ENCODE assay signal across 21 cellular contexts in genomic region chr1:209620484-209620879, GRCh38. TPM values are rescaled to one million over a fixed set of nuclear protein-coding genes. Genes with fewer than 3 reads are reported as not detected.
DNase-seq lines count a peak whose midpoint lies in the region; ATAC-seq, FAIRE-seq and TF ChIP-seq lines count a peak whose summit lies in the region.
"Had no signal": no experiment of that assay in that cellular context is flagged by ENCODE, and none has a peak within 500 bp of the region (broad histone marks: within the 10 kb centered on the region; RNA-seq: fewer than 3 reads in every experiment).

No MANE protein-coding gene starts in this region.

- TF ChIP-seq EP300 in SK-N-SH (IDR thresholded peaks at IDR 0.05; ENCODE audit: borderline replicate concordance in 1 of 2, low read depth in 1 of 2, low read length in 1 of 2): no peak

- peak overlapping the region; percentile 64 to 76 for H3K27ac ChIP-seq in right atrium auricular region
- peak overlapping the region in 5 of 10 donors; percentile 60 to 74 (median 66) for H3K27ac ChIP-seq in heart right ventricle
- H3K27ac ChIP-seq in aorta (ENCODE audit: low read depth in 1 of 2, low read length in 2 of 2): no peak overlapping the region
- no peak overlapping the region for H3K27ac ChIP-seq in SK-N-SH (ENCODE audit: low read depth in 2 of 2, low read length in 1 of 2)
- H3K27ac ChIP-seq: lower lobe of right lung, upper lobe of left lung had no signal

- CTCF ChIA-PET in SK-N-SH (lab: Yijun Ruan, JAX): interaction anchor here (0.7 to 6.9 kb wide), 7 partner anchors 8 to 56 kb away, joined by 3 to 43 read pairs (median 5); no protein-coding TSS in a partner anchor

- DNase-seq in right atrium auricular region (ENCODE audit: low spot score) (no peak), heart right ventricle (no peak), bronchial epithelial cell (ENCODE audit: low read depth) (peak; percentile 71), left colon (no peak), aorta (no peak), NCI-H146 (lab: John Stamatoyannopoulos, UW) (no peak), HAP-1 (ENCODE audit: low spot score in 2 of 2) (no peak), SK-N-SH (no peak)
- DNase-seq: ACHN; activated CD4-positive, alpha-beta memory T cell treated with anti-CD3 and anti-CD28 coated beads for 36 hours; activated T-cell treated with anti-CD3 and anti-CD28 coated beads, Interleukin-2, amount 50 U/mL, for 4 hours; CD8-positive, alpha-beta T cell; effector memory CD4-positive, alpha-beta T cell; H7; lower lobe of right lung; naive thymus-derived CD8-positive, alpha-beta T cell; stimulated activated naive B cell treated with anti-CD40 and anti-IgM and Interleukin-4, amounts not matched to agents 10 μg/mL and 1 μg/mL and 100 μg/mL, for 72 hours; upper lobe of left lung had no signal

- H3K79me2 ChIP-seq in SK-N-SH (ENCODE audit: insufficient read depth): no peaks in the 10 kb centered on the region

- H3K4me1 ChIP-seq in right atrium auricular region (peaks cover 0 to 52% of the 10 kb centered on the region in 2 donors), heart right ventricle (peaks cover 11 to 71% (median 43%) of the 10 kb centered on the region in 9 donors), aorta (ENCODE audit: control insufficient read depth in 1 of 2, insufficient read depth in 2 of 2, low read length in 2 of 2) (no peaks in the 10 kb centered on the region), HAP-1 (no peaks in the 10 kb centered on the region), SK-N-SH (ENCODE audit: control insufficient read depth in 1 of 2, insufficient read depth in 2 of 2, low read depth in 1 of 2, low read length in 1 of 2) (peaks cover 16 to 31% of the 10 kb centered on the region in 2 experiments; a peak in 3 of 4 replicates)

- no peaks in the 10 kb centered on the region for H3K9me2 ChIP-seq in SK-N-SH

- intact Hi-C loops in heart right ventricle (cut with DNase I) (loop anchor here in 4 of 10 donors (5.0 to 10.0 kb wide), 3 partner anchors 64 to 124 kb away; no protein-coding TSS in a partner anchor), left colon (cut with DNase I, micrococcal nuclease) (no loop called here), aorta (cut with DNase I) (no loop called here)

- H4K20me1 ChIP-seq in SK-N-SH (ENCODE audit: insufficient read depth): no peaks in the 10 kb centered on the region

- no peak for TF ChIP-seq CTCF in right atrium auricular region (IDR thresholded peaks at IDR 0.05)
- no peak for TF ChIP-seq CTCF in heart right ventricle (IDR thresholded peaks at IDR 0.05)
- TF ChIP-seq CTCF in bronchial epithelial cell (IDR thresholded peaks at IDR 0.05; ENCODE audit: insufficient read depth, low read length, severe bottlenecking): no peak
- no peak for TF ChIP-seq CTCF in SK-N-SH (IDR thresholded peaks at IDR 0.05)

- no peak for TF ChIP-seq RAD21 in SK-N-SH (IDR thresholded peaks at IDR 0.05; ENCODE audit: low read length)

- H3K9me3 ChIP-seq in right atrium auricular region (no peaks in the 10 kb centered on the region), heart right ventricle (no peaks in the 10 kb centered on the region), aorta (ENCODE audit: control insufficient read depth, low read length) (no peaks in the 10 kb centered on the region), HAP-1 (no peaks in the 10 kb centered on the region), SK-N-SH (no peaks in the 10 kb centered on the region)
- H3K9me3 ChIP-seq: lower lobe of right lung, upper lobe of left lung had no signal

- H3K36me3 ChIP-seq in right atrium auricular region: no peaks in the 10 kb centered on the region
- no peaks in the 10 kb centered on the region for H3K36me3 ChIP-seq in heart right ventricle
- H3K36me3 ChIP-seq in bronchial epithelial cell (ENCODE audit: control insufficient read depth, insufficient read depth, low read length): peaks cover 77% of the 10 kb centered on the region
- H3K36me3 ChIP-seq in aorta (ENCODE audit: control insufficient read depth in 1 of 2, insufficient read depth in 2 of 2, low read length in 1 of 2): no peaks in the 10 kb centered on the region
- H3K36me3 ChIP-seq in HAP-1 (replicated peaks): no peaks in the 10 kb centered on the region
- peaks cover 0 to 12% of the 10 kb centered on the region in 2 experiments for H3K36me3 ChIP-seq in SK-N-SH (replicated peaks in 1 of 2; ENCODE audit: control insufficient read depth in 1 of 2, insufficient read depth in 2 of 2, low read length in 1 of 2)

- WGBS in heart right ventricle, 2 donors: 92 to 96% methylated on average over 4 of the region's 4 CpGs
- 96% methylated on average over 4 of the region's 4 CpGs for WGBS in aorta, 2 donors
- 83% methylated on average over 4 of the region's 4 CpGs for whole genome bisulfite sequencing in SK-N-SH (ENCODE audit: low lambda C conversion rate)

- ATAC-seq in heart right ventricle (no peak), left colon (peak; percentile 16), aorta (ENCODE audit: low FRiP score) (no peak)
- ATAC-seq: activated T-cell treated with anti-CD3 and anti-CD28 coated beads, Interleukin-2, amount 50 U/mL, for 4 hours; CD8-positive, alpha-beta T cell; naive thymus-derived CD8-positive, alpha-beta T cell; stimulated activated naive B cell treated with anti-CD40 and anti-IgM and Interleukin-4, amounts not matched to agents 10 μg/mL and 1 μg/mL and 100 μg/mL, for 72 hours had no signal

- no peak overlapping the region for H2AFZ ChIP-seq in SK-N-SH (ENCODE audit: low read depth)

- H3K4me2 ChIP-seq in SK-N-SH: no peak overlapping the region

- FAIRE-seq in bronchial epithelial cell (lab: Jason Lieb, UNC): no peak
- FAIRE-seq: frontal cortex had no signal

- H3K4me3 ChIP-seq in right atrium auricular region: no peak overlapping the region
- no peak overlapping the region for H3K4me3 ChIP-seq in heart right ventricle
- H3K4me3 ChIP-seq in bronchial epithelial cell (ENCODE audit: low read depth, low read length): no peak overlapping the region
- H3K4me3 ChIP-seq in aorta (ENCODE audit: low read length in 2 of 2): no peak overlapping the region
- H3K4me3 ChIP-seq in HAP-1: no peak overlapping the region
- H3K4me3 ChIP-seq in SK-N-SH (ENCODE audit: low read depth in 2 of 2, low read length in 1 of 2): no peak overlapping the region
- H3K4me3 ChIP-seq: lower lobe of right lung, upper lobe of left lung had no signal

- POLR2A ChIA-PET in SK-N-SH (lab: Yijun Ruan, JAX): no interaction called here

- H3F3A ChIP-seq in SK-N-SH (replicated peaks; ENCODE audit: insufficient read depth): no peaks in the 10 kb centered on the region

- no peaks in the 10 kb centered on the region for H3K27me3 ChIP-seq in right atrium auricular region
- no peaks in the 10 kb centered on the region for H3K27me3 ChIP-seq in heart right ventricle
- H3K27me3 ChIP-seq in bronchial epithelial cell (ENCODE audit: control insufficient read depth, insufficient read depth, low read length): no peaks in the 10 kb centered on the region
- no peaks in the 10 kb centered on the region for H3K27me3 ChIP-seq in aorta (ENCODE audit: control insufficient read depth in 1 of 2, insufficient read depth in 2 of 2, low read length in 1 of 2)
- peaks cover 3% of the 10 kb centered on the region for H3K27me3 ChIP-seq in HAP-1 (ENCODE audit: low read depth)
- no peaks in the 10 kb centered on the region for H3K27me3 ChIP-seq in SK-N-SH (ENCODE audit: insufficient read depth)
- H3K27me3 ChIP-seq: upper lobe of left lung had no signal

- in situ Hi-C loops in HAP-1 (cut with MboI; ENCODE audit: low sequenced_read_pairs): no loop called here

- H3K9ac ChIP-seq in SK-N-SH: no peak overlapping the region

TF ChIP-seq in SK-N-SH, 30 proteins besides CTCF, POLR2A, EP300 and RAD21 (continues in another document):
- TF ChIP-seq MXI1 (IDR thresholded peaks at IDR 0.05; ENCODE audit: low read depth, low read length): no peak
- TF ChIP-seq, protein P1, sequence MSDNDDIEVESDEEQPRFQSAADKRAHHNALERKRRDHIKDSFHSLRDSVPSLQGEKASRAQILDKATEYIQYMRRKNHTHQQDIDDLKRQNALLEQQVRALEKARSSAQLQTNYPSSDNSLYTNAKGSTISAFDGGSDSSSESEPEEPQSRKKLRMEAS (IDR thresholded peaks at IDR 0.05; ENCODE audit: low read depth): no peak

RNA-seq across cellular contexts. Expression of gene LAMB3, which starts 31.7 kb away (rescaled TPM):
- 10 to 100 TPM in 1 of 2 donors, 1 to 10 TPM in 1; 4.7 to 11.1 TPM for total RNA-seq in right atrium auricular region
- 1 to 10 TPM; 2.3 to 6.0 (median 3.8) TPM for total RNA-seq in heart right ventricle
- polyA plus RNA-seq in heart right ventricle: 1 to 10 TPM; 1.6 to 3.7 TPM
- total RNA-seq in bronchial epithelial cell: 1,162 and 3,106 TPM in 2 replicates
- total RNA-seq in left colon: 100 to 1,000 TPM in 1 of 2 donors, 10 to 100 TPM in 1; 85.2 to 136 TPM
- 1 to 10 TPM in 1 of 2 donors, under 1 TPM in 1; 0.84 to 3.9 TPM for total RNA-seq in aorta
- polyA plus RNA-seq in aorta: 1 to 10 TPM; 5.2 to 5.4 TPM
- 14.1 and 18.0 TPM in 2 replicates for polyA plus RNA-seq in SK-N-SH (2012; rRNA removed)
- 7.1 and 13.4 TPM in 2 replicates for polyA plus RNA-seq in SK-N-SH (2012; cell fraction: cytosol; rRNA removed)
- polyA plus RNA-seq in SK-N-SH (2012; cell fraction: nucleus; rRNA removed): 24.8 and 31.3 TPM in 2 replicates
- total RNA-seq: CD8-positive, alpha-beta T cell had no signal

RNA-seq across cellular contexts. Expression of gene CAMK1G, which starts 37.0 kb away (rescaled TPM):
- total RNA-seq in right atrium auricular region: under 1 TPM in 1 of 2 donors, not detected in 1; 0.28 TPM
- total RNA-seq in heart right ventricle: under 1 TPM in 3 of 10 donors, not detected in 7; 0.11 to 0.71 (median 0.21) TPM
- polyA plus RNA-seq in heart right ventricle: not detected
- not detected in 2 replicates for total RNA-seq in bronchial epithelial cell
- total RNA-seq in left colon: under 1 TPM in 1 of 2 donors, not detected in 1; 0.17 TPM
- total RNA-seq in aorta: under 1 TPM in 1 of 2 donors, not detected in 1; 0.72 TPM
- polyA plus RNA-seq in aorta: under 1 TPM in 1 of 2 donors, not detected in 1; 0.63 TPM
- polyA plus RNA-seq in SK-N-SH (2012; rRNA removed): 15.1 and 18.5 TPM in 2 replicates
- 9.8 and 12.8 TPM in 2 replicates for polyA plus RNA-seq in SK-N-SH (2012; cell fraction: cytosol; rRNA removed)
- polyA plus RNA-seq in SK-N-SH (2012; cell fraction: nucleus; rRNA removed): 14.3 and 16.7 TPM in 2 replicates
- total RNA-seq: CD8-positive, alpha-beta T cell; Daoy; naive thymus-derived CD8-positive, alpha-beta T cell; T-helper 1 cell treated with Interleukin-12 subunit alpha and Interleukin-12 subunit beta and Interleukin-4 antibody, amounts not matched to agents 30 ng/mL and 1 ng/mL, for 36 hours had no signal
- polyA plus RNA-seq: naive thymus-derived CD8-positive, alpha-beta T cell had no signal

RNA-seq across cellular contexts. Expression of gene G0S2, which starts 54.7 kb away (rescaled TPM):
- total RNA-seq in right atrium auricular region: 100 to 1,000 TPM; 212 to 299 TPM
- 100 to 1,000 TPM in 7 of 10 donors, 10 to 100 TPM in 3; 75.3 to 491 (median 131) TPM for total RNA-seq in heart right ventricle
- 100 to 1,000 TPM in 1 of 2 donors, 10 to 100 TPM in 1; 90.0 to 223 TPM for polyA plus RNA-seq in heart right ventricle
- 301 and 418 TPM in 2 replicates for total RNA-seq in bronchial epithelial cell
- 1 to 10 TPM; 4.4 to 5.9 TPM for total RNA-seq in left colon
- total RNA-seq in aorta: 10 to 100 TPM; 21.3 to 24.9 TPM
- 10 to 100 TPM; 16.3 to 20.3 TPM for polyA plus RNA-seq in aorta
- 32.5 and 43.2 TPM in 2 replicates for polyA plus RNA-seq in SK-N-SH (2012; rRNA removed)
- polyA plus RNA-seq in SK-N-SH (2012; cell fraction: cytosol; rRNA removed): 34.0 and 38.5 TPM in 2 replicates
- polyA plus RNA-seq in SK-N-SH (2012; cell fraction: nucleus; rRNA removed): 12.1 and 24.4 TPM in 2 replicates
- total RNA-seq: naive thymus-derived CD8-positive, alpha-beta T cell had no signal
- polyA plus RNA-seq: naive thymus-derived CD8-positive, alpha-beta T cell had no signal

Comparison
In these comparisons a context has a peak if more than half of its experiments do, and no peak if none do; other contexts are left out.
1. H3K27ac ChIP-seq: peak in right atrium auricular region (2 of 2); none in aorta (0 of 2) and SK-N-SH (0 of 2).